9 cellular contexts compared by ENCODE assay signal in genomic region chr16:46790599-46791270, GRCh38. TPM values are rescaled to one million over a fixed set of nuclear protein-coding genes. Genes with fewer than 3 reads are reported as not detected.
DNase-seq lines count a peak whose midpoint lies in the region; ATAC-seq and TF ChIP-seq lines count a peak whose summit lies in the region.
"Had no signal": no experiment of that assay in that cellular context is flagged by ENCODE, and none has a peak within 500 bp of the region (broad histone marks: within the 10 kb centered on the region; RNA-seq: fewer than 3 reads in every experiment).

No MANE protein-coding gene starts in this region.

- H3K27ac ChIP-seq in SJSA1 (peak overlapping the region; percentile 59), skeletal muscle tissue (ENCODE audit: low read depth, low read length) (no peak overlapping the region)
- H3K27ac ChIP-seq: WERI-Rb-1 had no signal

- H3K36me3 ChIP-seq in SJSA1: no peaks in the 10 kb centered on the region
- no peaks in the 10 kb centered on the region for H3K36me3 ChIP-seq in skeletal muscle tissue (ENCODE audit: control insufficient read depth in 3 of 3, insufficient read depth in 3 of 3, low read length in 3 of 3)
- H3K36me3 ChIP-seq: WERI-Rb-1 had no signal

- H3K4me3 Mint-ChIP-seq in activated CD4-positive, alpha-beta T cell treated with anti-CD3 and anti-CD28 coated beads for 36 hours: peak overlapping the region; percentile 69

- CTCF ChIA-PET in activated CD4-positive, alpha-beta T cell treated with anti-CD3 and anti-CD28 coated beads for 36 hours (lab: Charles Lee): interaction anchor here (0.7 to 1.2 kb wide), 6 partner anchors 18 to 266 kb away, joined by 3 to 4 read pairs (median 4); partner anchors contain the start of gene GPT2

- peak overlapping the region in 2 of 3 donors; percentile 61 to 86 for H3K9ac ChIP-seq in skeletal muscle tissue (ENCODE audit: low read depth in 1 of 3, low read length in 3 of 3)

- H3K36me3 Mint-ChIP-seq in activated CD4-positive, alpha-beta T cell treated with anti-CD3 and anti-CD28 coated beads for 36 hours (ENCODE audit: low read depth): peaks cover 18% of the 10 kb centered on the region

- H3K27ac Mint-ChIP-seq in activated CD4-positive, alpha-beta T cell treated with anti-CD3 and anti-CD28 coated beads for 36 hours: peak overlapping the region; percentile 60

- H3K27me3 ChIP-seq in SJSA1 (replicated peaks) (no peaks in the 10 kb centered on the region), skeletal muscle tissue (ENCODE audit: control insufficient read depth in 3 of 3, insufficient read depth in 3 of 3, low read length in 3 of 3) (no peaks in the 10 kb centered on the region)

- H3K4me1 ChIP-seq in SJSA1 (replicated peaks) (peaks cover 14% of the 10 kb centered on the region), skeletal muscle tissue (ENCODE audit: control insufficient read depth in 3 of 3, insufficient read depth in 3 of 3, low read length in 3 of 3) (no peaks in the 10 kb centered on the region)

- intact Hi-C loops in activated CD4-positive, alpha-beta T cell treated with anti-CD3 and anti-CD28 coated beads for 36 hours (cut with DNase I, micrococcal nuclease): loop anchor here (1.0 to 5.0 kb wide), 6 partner anchors 22 to 103 kb away; partner anchors contain the start of genes C16orf87 (in 2 of the 2), ORC6 (in 2 of the 2), VPS35 (in 2 of the 2) and GPT2 (in 1 of the 2)

- no peaks in the 10 kb centered on the region for H3K27me3 Mint-ChIP-seq in activated CD4-positive, alpha-beta T cell treated with anti-CD3 and anti-CD28 coated beads for 36 hours

- no peak for ATAC-seq in activated CD4-positive, alpha-beta T cell treated with anti-CD3 and anti-CD28 coated beads for 36 hours

- H3K9me3 Mint-ChIP-seq in activated CD4-positive, alpha-beta T cell treated with anti-CD3 and anti-CD28 coated beads for 36 hours (ENCODE audit: low read depth): peaks cover 19% of the 10 kb centered on the region

- POLR2A ChIA-PET in activated CD4-positive, alpha-beta T cell treated with anti-CD3 and anti-CD28 coated beads for 36 hours (lab: Charles Lee): no interaction called here

- peaks cover 26% of the 10 kb centered on the region for H3K4me1 Mint-ChIP-seq in activated CD4-positive, alpha-beta T cell treated with anti-CD3 and anti-CD28 coated beads for 36 hours

- TF ChIP-seq CTCF in epithelial cell of proximal tubule (conservative IDR thresholded peaks at IDR 0.05; ENCODE audit: low read depth, low read length): no peak

- H3K9me3 ChIP-seq in SJSA1 (replicated peaks): no peaks in the 10 kb centered on the region
- no peaks in the 10 kb centered on the region for H3K9me3 ChIP-seq in skeletal muscle tissue (ENCODE audit: control insufficient read depth in 3 of 3, low read length in 3 of 3)

- H3K4me3 ChIP-seq in SJSA1 (no peak overlapping the region), epithelial cell of proximal tubule (ENCODE audit: low read depth, low read length) (peak overlapping the region; percentile 70), skeletal muscle tissue (ENCODE audit: low read length in 3 of 3) (peak overlapping the region in 1 of 3 donors; percentile 86)

- DNase-seq in activated CD4-positive, alpha-beta T cell treated with anti-CD3 and anti-CD28 coated beads for 36 hours: no peak
- DNase-seq in activated CD4-positive, alpha-beta T cell treated with anti-CD3 and anti-CD28 coated beads, Interleukin-2, amount 50 U/mL, for 48 hours: no peak
- DNase-seq in SJSA1 (ENCODE audit: low read depth in 1 of 2, low spot score in 2 of 2) (no peak), epithelial cell of proximal tubule (ENCODE audit: low read depth) (no peak), ureter (ENCODE audit: low spot score) (no peak), hippocampal formation (lab: John Stamatoyannopoulos, UW) (no peak), NCI-H524 (lab: John Stamatoyannopoulos, UW) (no peak)
- DNase-seq: WERI-Rb-1 had no signal

RNA-seq across cellular contexts. Expression of gene C16orf87, which starts 40.2 kb away (rescaled TPM):
- 10 to 100 TPM; 14.6 to 17.2 TPM for total RNA-seq in activated CD4-positive, alpha-beta T cell treated with anti-CD3 and anti-CD28 coated beads for 36 hours
- total RNA-seq in SJSA1 (2014; rRNA removed; shearing (Covaris generic)): 33.9 and 37.2 TPM in 2 replicates
- total RNA-seq in epithelial cell of proximal tubule (8.6 and 9.3 TPM in 2 replicates), skeletal muscle tissue (11.0 TPM), ureter (9.4 TPM)

RNA-seq across cellular contexts. Expression of gene MYLK3, which starts 42.6 kb away (rescaled TPM):
- under 1 TPM; 0.05 to 0.27 TPM for total RNA-seq in activated CD4-positive, alpha-beta T cell treated with anti-CD3 and anti-CD28 coated beads for 36 hours
- total RNA-seq in SJSA1 (2014; rRNA removed; shearing (Covaris generic)): 0.13 TPM in 1 of 2 replicates, not detected in the other
- 0.07 TPM in 1 of 2 replicates, not detected in the other for total RNA-seq in epithelial cell of proximal tubule
- 13.6 TPM for total RNA-seq in skeletal muscle tissue
- total RNA-seq in ureter: 0.44 TPM

Comparison
In these comparisons a context has a peak if more than half of its experiments do, and no peak if none do; other contexts are left out.
1. RNA of gene MYLK3, which starts 42.6 kb away (total RNA-seq): 13.6 TPM in skeletal muscle tissue (single experiment); 0.44 TPM in ureter (single experiment), 0.05 to 0.27 TPM in activated CD4-positive, alpha-beta T cell treated with anti-CD3 and anti-CD28 coated beads for 36 hours, 0.13 TPM in SJSA1 and 0.07 TPM in epithelial cell of proximal tubule; every median in the first group is over 10 times any median in the second.